Comparison of ENCODE assay signal across 1 cellular context in the genomic region with DNA sequence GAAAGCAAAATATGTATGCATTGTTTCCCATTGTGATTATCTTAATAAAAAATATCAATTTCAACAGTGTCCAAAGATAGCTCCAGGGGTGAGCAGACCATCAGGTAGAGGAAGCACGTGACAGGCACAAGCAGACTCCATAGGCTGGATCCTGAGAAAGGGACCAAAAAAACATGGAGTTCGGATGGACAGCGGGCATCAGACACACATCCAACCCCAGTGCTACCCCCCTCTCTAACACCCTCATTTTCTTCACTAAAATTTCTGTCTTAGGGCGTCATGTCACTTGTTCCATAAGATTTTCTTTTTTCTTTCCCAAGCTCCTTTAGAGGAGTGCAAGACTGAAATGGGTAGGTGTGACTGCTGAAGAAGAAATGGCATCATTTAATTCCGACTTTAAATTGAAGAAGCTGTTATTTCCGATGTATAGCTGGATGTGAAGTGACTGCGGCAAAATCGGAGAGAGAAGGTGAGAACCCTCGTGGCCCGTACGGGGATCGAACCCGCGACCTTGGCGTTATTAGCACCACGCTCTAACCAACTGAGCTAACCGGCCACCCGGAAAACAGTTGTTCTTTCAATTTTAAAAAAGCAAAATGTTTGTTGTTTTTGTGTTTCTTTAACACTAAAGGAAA.
TF ChIP-seq lines count a peak whose summit lies in the region.

No MANE protein-coding gene starts in this region.

TF ChIP-seq in K562, 482 proteins besides CTCF, POLR2A, EP300 and RAD21 (continued from another document and continues in another):
- peak; percentile 67; the same call in 1 of the 2 replicates for TF ChIP-seq ZNF766 (CRISPR knock-in tag; conservative IDR thresholded peaks at IDR 0.05)
- TF ChIP-seq DMBX1 (CRISPR knock-in tag; IDR thresholded peaks at IDR 0.05; ENCODE audit: borderline replicate concordance) = peak; percentile 93
- no peak for TF ChIP-seq PCBP2 (IDR thresholded peaks at IDR 0.05; ENCODE audit: low read depth, low read length, poor library complexity, severe bottlenecking)
- peak in 1 of 2 experiments; percentile 46; a peak in 1 of 4 replicates for TF ChIP-seq SRF (CRISPR knock-in tag; IDR thresholded peaks at IDR 0.05)
- TF ChIP-seq CBFA2T3 (IDR thresholded peaks at IDR 0.05) = peak; percentile 14; the same call in 1 of the 2 replicates
- TF ChIP-seq, protein P1, sequence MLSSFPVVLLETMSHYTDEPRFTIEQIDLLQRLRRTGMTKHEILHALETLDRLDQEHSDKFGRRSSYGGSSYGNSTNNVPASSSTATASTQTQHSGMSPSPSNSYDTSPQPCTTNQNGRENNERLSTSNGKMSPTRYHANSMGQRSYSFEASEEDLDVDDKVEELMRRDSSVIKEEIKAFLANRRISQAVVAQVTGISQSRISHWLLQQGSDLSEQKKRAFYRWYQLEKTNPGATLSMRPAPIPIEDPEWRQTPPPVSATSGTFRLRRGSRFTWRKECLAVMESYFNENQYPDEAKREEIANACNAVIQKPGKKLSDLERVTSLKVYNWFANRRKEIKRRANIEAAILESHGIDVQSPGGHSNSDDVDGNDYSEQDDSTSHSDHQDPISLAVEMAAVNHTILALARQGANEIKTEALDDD (IDR thresholded peaks at IDR 0.05) = no peak
- 0 out of 4 replicates have a peak, but pooled peaks of 1 of the 2 experiments have one; percentile 31 for TF ChIP-seq FOXA3 (CRISPR knock-in tag; conservative IDR thresholded peaks at IDR 0.05 in 1 of 2, IDR thresholded peaks at IDR 0.05 in 1 of 2)
- TF ChIP-seq NUFIP1 (IDR thresholded peaks at IDR 0.05; ENCODE audit: partially characterized antibody) = peak; percentile 78
- peak; percentile 99 for TF ChIP-seq TBP (optimal IDR thresholded peaks at IDR 0.05; ENCODE audit: low read depth, low read length)
- TF ChIP-seq, protein P2, sequence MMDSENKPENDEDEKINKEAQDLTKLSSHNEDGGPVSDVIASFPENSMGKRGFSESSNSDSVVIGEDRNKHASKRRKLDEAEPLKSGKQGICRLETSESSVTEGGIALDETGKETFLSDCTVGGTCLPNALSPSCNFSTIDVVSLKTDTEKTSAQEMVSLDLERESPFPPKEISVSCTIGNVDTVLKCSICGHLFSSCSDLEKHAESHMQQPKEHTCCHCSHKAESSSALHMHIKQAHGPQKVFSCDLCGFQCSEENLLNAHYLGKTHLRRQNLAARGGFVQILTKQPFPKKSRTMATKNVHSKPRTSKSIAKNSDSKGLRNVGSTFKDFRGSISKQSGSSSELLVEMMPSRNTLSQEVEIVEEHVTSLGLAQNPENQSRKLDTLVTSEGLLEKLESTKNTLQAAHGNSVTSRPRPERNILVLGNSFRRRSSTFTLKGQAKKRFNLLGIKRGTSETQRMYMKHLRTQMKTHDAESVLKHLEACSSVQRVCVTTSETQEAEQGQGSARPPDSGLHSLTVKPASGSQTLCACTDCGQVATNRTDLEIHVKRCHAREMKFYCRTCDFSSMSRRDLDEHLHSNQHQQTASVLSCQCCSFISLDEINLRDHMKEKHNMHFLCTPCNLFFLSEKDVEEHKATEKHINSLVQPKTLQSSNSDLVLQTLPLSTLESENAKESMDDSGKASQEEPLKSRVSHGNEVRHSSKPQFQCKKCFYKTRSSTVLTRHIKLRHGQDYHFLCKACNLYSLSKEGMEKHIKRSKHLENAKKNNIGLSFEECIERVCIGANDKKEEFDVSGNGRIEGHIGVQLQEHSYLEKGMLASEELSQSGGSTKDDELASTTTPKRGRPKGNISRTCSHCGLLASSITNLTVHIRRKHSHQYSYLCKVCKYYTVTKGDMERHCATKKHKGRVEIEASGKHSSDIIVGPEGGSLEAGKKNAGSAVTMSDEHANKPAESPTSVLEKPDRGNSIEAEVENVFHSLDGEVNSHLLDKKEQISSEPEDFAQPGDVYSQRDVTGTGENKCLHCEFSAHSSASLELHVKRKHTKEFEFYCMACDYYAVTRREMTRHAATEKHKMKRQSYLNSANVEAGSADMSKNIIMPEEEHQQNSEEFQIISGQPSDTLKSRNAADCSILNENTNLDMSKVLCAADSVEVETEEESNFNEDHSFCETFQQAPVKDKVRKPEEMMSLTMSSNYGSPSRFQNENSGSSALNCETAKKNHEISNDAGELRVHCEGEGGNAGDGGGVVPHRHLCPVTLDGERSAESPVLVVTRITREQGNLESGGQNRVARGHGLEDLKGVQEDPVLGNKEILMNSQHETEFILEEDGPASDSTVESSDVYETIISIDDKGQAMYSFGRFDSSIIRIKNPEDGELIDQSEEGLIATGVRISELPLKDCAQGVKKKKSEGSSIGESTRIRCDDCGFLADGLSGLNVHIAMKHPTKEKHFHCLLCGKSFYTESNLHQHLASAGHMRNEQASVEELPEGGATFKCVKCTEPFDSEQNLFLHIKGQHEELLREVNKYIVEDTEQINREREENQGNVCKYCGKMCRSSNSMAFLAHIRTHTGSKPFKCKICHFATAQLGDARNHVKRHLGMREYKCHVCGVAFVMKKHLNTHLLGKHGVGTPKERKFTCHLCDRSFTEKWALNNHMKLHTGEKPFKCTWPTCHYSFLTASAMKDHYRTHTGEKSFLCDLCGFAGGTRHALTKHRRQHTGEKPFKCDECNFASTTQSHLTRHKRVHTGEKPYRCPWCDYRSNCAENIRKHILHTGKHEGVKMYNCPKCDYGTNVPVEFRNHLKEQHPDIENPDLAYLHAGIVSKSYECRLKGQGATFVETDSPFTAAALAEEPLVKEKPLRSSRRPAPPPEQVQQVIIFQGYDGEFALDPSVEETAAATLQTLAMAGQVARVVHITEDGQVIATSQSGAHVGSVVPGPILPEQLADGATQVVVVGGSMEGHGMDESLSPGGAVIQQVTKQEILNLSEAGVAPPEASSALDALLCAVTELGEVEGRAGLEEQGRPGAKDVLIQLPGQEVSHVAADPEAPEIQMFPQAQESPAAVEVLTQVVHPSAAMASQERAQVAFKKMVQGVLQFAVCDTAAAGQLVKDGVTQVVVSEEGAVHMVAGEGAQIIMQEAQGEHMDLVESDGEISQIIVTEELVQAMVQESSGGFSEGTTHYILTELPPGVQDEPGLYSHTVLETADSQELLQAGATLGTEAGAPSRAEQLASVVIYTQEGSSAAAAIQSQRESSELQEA (IDR thresholded peaks at IDR 0.05; ENCODE audit: low read depth) = peak; percentile 68
- TF ChIP-seq SMAD2 (IDR thresholded peaks at IDR 0.05; ENCODE audit: low read depth, low read length) = no peak
- TF ChIP-seq ZBED1 (IDR thresholded peaks at IDR 0.05) = no peak
- TF ChIP-seq RFX1 (IDR thresholded peaks at IDR 0.05) = no peak
- TF ChIP-seq, protein P3, sequence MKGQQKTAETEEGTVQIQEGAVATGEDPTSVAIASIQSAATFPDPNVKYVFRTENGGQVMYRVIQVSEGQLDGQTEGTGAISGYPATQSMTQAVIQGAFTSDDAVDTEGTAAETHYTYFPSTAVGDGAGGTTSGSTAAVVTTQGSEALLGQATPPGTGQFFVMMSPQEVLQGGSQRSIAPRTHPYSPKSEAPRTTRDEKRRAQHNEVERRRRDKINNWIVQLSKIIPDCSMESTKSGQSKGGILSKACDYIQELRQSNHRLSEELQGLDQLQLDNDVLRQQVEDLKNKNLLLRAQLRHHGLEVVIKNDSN (CRISPR knock-in tag; IDR thresholded peaks at IDR 0.05) = peak; percentile 74
- TF ChIP-seq BCOR (IDR thresholded peaks at IDR 0.05) = peak; percentile 85
- TF ChIP-seq KHSRP (IDR thresholded peaks at IDR 0.05) = no peak
- no peak for TF ChIP-seq ILF3 (IDR thresholded peaks at IDR 0.05; ENCODE audit: borderline replicate concordance)
- TF ChIP-seq RNF2 (IDR thresholded peaks at IDR 0.05) = no peak; the same call in 1 of the 2 replicates
- TF ChIP-seq RBM25 (IDR thresholded peaks at IDR 0.05; ENCODE audit: low read depth, low read length, severe bottlenecking) = no peak
- TF ChIP-seq ZNF707 (CRISPR knock-in tag; conservative IDR thresholded peaks at IDR 0.05) = no peak; the same call in 1 of the 2 replicates
- no peak for TF ChIP-seq SIX5 (IDR thresholded peaks at IDR 0.05; ENCODE audit: borderline replicate concordance in 1 of 2, insufficient read depth in 1 of 2, low read depth in 1 of 2, low read length in 2 of 2)
- TF ChIP-seq DPF2 (IDR thresholded peaks at IDR 0.05) = peak; percentile 56; the same call in 1 of the 2 replicates
- TF ChIP-seq ADNP (tag; IDR thresholded peaks at IDR 0.05) = peak; percentile 100
- TF ChIP-seq KLF6 (CRISPR knock-in tag; IDR thresholded peaks at IDR 0.05; ENCODE audit: borderline replicate concordance) = peak; percentile 76; the same call in 1 of the 2 replicates
- TF ChIP-seq PHF20 (IDR thresholded peaks at IDR 0.05; ENCODE audit: partially characterized antibody) = peak; percentile 61
- TF ChIP-seq, protein P4, sequence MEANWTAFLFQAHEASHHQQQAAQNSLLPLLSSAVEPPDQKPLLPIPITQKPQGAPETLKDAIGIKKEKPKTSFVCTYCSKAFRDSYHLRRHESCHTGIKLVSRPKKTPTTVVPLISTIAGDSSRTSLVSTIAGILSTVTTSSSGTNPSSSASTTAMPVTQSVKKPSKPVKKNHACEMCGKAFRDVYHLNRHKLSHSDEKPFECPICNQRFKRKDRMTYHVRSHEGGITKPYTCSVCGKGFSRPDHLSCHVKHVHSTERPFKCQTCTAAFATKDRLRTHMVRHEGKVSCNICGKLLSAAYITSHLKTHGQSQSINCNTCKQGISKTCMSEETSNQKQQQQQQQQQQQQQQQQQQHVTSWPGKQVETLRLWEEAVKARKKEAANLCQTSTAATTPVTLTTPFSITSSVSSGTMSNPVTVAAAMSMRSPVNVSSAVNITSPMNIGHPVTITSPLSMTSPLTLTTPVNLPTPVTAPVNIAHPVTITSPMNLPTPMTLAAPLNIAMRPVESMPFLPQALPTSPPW (CRISPR knock-in tag; IDR thresholded peaks at IDR 0.05) = no peak
- TF ChIP-seq BDP1 (IDR thresholded peaks at IDR 0.05; ENCODE audit: insufficient read depth, insufficient read length) = peak; percentile 38
- peak; percentile 71; the same call in 1 of the 2 replicates for TF ChIP-seq TRIM28 (IDR thresholded peaks at IDR 0.05)
- TF ChIP-seq DDX20 (tag; IDR thresholded peaks at IDR 0.05; ENCODE audit: low read depth) = peak; percentile 85
- 0 out of 2 replicates have a peak, but pooled peaks have one; percentile 51 for TF ChIP-seq TAF7 (tag; IDR thresholded peaks at IDR 0.05)
- TF ChIP-seq, protein P5, sequence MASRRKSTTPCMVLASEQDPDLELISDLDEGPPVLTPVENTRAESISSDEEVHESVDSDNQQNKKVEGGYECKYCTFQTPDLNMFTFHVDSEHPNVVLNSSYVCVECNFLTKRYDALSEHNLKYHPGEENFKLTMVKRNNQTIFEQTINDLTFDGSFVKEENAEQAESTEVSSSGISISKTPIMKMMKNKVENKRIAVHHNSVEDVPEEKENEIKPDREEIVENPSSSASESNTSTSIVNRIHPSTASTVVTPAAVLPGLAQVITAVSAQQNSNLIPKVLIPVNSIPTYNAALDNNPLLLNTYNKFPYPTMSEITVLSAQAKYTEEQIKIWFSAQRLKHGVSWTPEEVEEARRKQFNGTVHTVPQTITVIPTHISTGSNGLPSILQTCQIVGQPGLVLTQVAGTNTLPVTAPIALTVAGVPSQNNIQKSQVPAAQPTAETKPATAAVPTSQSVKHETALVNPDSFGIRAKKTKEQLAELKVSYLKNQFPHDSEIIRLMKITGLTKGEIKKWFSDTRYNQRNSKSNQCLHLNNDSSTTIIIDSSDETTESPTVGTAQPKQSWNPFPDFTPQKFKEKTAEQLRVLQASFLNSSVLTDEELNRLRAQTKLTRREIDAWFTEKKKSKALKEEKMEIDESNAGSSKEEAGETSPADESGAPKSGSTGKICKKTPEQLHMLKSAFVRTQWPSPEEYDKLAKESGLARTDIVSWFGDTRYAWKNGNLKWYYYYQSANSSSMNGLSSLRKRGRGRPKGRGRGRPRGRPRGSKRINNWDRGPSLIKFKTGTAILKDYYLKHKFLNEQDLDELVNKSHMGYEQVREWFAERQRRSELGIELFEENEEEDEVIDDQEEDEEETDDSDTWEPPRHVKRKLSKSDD (conservative IDR thresholded peaks at IDR 0.05; ENCODE audit: low read length) = no peak
- no peak for TF ChIP-seq ZNF174 (CRISPR knock-in tag; IDR thresholded peaks at IDR 0.05)
- TF ChIP-seq TEAD4 (IDR thresholded peaks at IDR 0.05; ENCODE audit: low read length) = peak; percentile 80
- TF ChIP-seq TEAD4 (CRISPR knock-in tag; IDR thresholded peaks at IDR 0.05; ENCODE audit: borderline replicate concordance) = no peak
- TF ChIP-seq HIVEP1 (CRISPR knock-in tag; IDR thresholded peaks at IDR 0.05) = 0 out of 2 replicates have a peak, but pooled peaks have one; percentile 49
- TF ChIP-seq CC2D1A (IDR thresholded peaks at IDR 0.05) = peak; percentile 70
- TF ChIP-seq SAP30 (IDR thresholded peaks at IDR 0.05; ENCODE audit: borderline replicate concordance, insufficient read depth, low read depth, low read length, poor library complexity, severe bottlenecking) = no peak
- TF ChIP-seq, protein P6, sequence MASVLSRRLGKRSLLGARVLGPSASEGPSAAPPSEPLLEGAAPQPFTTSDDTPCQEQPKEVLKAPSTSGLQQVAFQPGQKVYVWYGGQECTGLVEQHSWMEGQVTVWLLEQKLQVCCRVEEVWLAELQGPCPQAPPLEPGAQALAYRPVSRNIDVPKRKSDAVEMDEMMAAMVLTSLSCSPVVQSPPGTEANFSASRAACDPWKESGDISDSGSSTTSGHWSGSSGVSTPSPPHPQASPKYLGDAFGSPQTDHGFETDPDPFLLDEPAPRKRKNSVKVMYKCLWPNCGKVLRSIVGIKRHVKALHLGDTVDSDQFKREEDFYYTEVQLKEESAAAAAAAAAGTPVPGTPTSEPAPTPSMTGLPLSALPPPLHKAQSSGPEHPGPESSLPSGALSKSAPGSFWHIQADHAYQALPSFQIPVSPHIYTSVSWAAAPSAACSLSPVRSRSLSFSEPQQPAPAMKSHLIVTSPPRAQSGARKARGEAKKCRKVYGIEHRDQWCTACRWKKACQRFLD (CRISPR knock-in tag; IDR thresholded peaks at IDR 0.05) = peak; percentile 74; the same call in 1 of the 2 replicates
- TF ChIP-seq, protein P7, sequence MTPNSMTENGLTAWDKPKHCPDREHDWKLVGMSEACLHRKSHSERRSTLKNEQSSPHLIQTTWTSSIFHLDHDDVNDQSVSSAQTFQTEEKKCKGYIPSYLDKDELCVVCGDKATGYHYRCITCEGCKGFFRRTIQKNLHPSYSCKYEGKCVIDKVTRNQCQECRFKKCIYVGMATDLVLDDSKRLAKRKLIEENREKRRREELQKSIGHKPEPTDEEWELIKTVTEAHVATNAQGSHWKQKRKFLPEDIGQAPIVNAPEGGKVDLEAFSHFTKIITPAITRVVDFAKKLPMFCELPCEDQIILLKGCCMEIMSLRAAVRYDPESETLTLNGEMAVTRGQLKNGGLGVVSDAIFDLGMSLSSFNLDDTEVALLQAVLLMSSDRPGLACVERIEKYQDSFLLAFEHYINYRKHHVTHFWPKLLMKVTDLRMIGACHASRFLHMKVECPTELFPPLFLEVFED (CRISPR knock-in tag; conservative IDR thresholded peaks at IDR 0.05) = 0 out of 2 replicates have a peak, but pooled peaks have one; percentile 68
- peak; percentile 68; the same call in 1 of the 2 replicates for TF ChIP-seq SOX6 (IDR thresholded peaks at IDR 0.05)
- peak; percentile 71 for TF ChIP-seq ZBTB8A (IDR thresholded peaks at IDR 0.05; ENCODE audit: partially characterized antibody)
- TF ChIP-seq TFAM (CRISPR knock-in tag; conservative IDR thresholded peaks at IDR 0.05) = no peak
- TF ChIP-seq GATAD2A (IDR thresholded peaks at IDR 0.05) = 0 out of 2 replicates have a peak, but pooled peaks have one; percentile 53
- peak; percentile 88; the same call in 1 of the 2 replicates for TF ChIP-seq CBX1 (IDR thresholded peaks at IDR 0.05; ENCODE audit: low read depth)
- peak in 1 of 2 experiments; percentile 69; a peak in 3 of 4 replicates for TF ChIP-seq FOXK2 (conservative IDR thresholded peaks at IDR 0.05 in 1 of 2, IDR thresholded peaks at IDR 0.05 in 1 of 2; ENCODE audit: low read depth in 2 of 2)
- no peak for TF ChIP-seq NCOA6 (IDR thresholded peaks at IDR 0.05)
- peak; percentile 32; the same call in 1 of the 2 replicates for TF ChIP-seq GABPB1 (CRISPR knock-in tag; IDR thresholded peaks at IDR 0.05)
- peak; percentile 17; the same call in 1 of the 2 replicates for TF ChIP-seq ELF4 (CRISPR knock-in tag; IDR thresholded peaks at IDR 0.05)
- TF ChIP-seq ZEB2 (IDR thresholded peaks at IDR 0.05) = 0 out of 2 replicates have a peak, but pooled peaks have one; percentile 46
- TF ChIP-seq SIRT6 (IDR thresholded peaks at IDR 0.05; ENCODE audit: low read depth, low read length) = no peak
